Comparison of ENCODE assay signal across 1 cellular context in the genomic region with DNA sequence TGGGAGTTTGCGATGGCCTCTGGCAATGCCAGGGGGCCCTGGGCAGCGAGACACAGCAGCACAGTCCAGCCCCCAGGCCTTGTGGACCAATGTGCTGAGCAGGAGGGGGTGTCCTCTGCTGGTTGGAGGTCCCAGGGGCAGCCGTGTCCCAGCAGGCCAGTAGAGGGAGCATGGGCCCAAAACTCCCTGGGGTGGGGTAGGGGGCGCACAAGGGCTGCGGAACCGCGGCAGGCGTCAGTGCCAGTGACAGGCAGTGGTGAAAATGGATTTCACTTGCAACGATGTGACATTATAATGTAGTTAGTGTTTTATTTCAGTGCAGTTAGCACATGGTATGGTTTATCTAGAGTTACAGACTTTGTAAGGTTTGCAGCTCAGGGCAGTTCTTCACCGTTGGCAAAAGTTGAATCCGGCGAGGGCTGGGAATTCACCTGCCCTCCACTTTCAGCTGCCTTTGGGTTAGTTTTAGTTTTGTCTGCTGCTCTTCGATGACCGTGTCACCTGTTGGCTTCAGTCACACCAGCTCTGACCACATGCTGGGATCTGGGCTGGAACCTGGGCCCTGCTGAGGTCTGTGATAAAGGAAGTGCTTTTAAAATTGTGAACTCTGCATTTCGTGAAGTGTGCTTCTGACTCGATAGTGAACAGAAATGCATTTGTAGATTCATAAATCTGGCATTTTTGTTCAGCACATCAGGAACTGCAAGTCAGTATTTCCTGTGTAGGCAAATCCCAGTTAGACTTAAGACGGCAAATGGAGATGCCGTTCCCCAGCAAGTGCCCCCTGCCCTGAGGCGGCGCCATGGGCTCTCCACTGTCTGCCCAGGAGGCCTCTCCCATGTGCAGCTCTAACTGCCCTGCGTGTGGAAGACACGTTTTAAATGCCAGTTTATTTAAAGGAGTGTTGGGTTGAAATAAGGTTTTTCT.
A peak's percentile ranks its signal among the peaks of the same experiment; 100 is the strongest.
TF ChIP-seq lines count a peak whose summit lies in the region.

No MANE protein-coding gene starts in this region.

TF ChIP-seq in HepG2, 621 proteins besides CTCF, POLR2A, EP300 and RAD21 (continued from another document and continues in another):
- TF ChIP-seq, protein P1, sequence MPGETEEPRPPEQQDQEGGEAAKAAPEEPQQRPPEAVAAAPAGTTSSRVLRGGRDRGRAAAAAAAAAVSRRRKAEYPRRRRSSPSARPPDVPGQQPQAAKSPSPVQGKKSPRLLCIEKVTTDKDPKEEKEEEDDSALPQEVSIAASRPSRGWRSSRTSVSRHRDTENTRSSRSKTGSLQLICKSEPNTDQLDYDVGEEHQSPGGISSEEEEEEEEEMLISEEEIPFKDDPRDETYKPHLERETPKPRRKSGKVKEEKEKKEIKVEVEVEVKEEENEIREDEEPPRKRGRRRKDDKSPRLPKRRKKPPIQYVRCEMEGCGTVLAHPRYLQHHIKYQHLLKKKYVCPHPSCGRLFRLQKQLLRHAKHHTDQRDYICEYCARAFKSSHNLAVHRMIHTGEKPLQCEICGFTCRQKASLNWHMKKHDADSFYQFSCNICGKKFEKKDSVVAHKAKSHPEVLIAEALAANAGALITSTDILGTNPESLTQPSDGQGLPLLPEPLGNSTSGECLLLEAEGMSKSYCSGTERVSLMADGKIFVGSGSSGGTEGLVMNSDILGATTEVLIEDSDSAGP (CRISPR knock-in tag; IDR thresholded peaks at IDR 0.05; ENCODE audit: borderline replicate concordance): peak; percentile 79
- no peak for TF ChIP-seq SMARCC2 (IDR thresholded peaks at IDR 0.05)
- TF ChIP-seq TGIF2 (CRISPR knock-in tag; IDR thresholded peaks at IDR 0.05): peak; percentile 92
- TF ChIP-seq ZBTB38 (CRISPR knock-in tag; IDR thresholded peaks at IDR 0.05): peak; percentile 95
- TF ChIP-seq, protein P2, sequence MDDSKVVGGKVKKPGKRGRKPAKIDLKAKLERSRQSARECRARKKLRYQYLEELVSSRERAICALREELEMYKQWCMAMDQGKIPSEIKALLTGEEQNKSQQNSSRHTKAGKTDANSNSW (CRISPR knock-in tag; IDR thresholded peaks at IDR 0.05; ENCODE audit: borderline replicate concordance): 0 out of 2 replicates have a peak, but pooled peaks have one; percentile 30
- no peak; the same call in 1 of the 2 replicates for TF ChIP-seq ZNF337 (CRISPR knock-in tag; IDR thresholded peaks at IDR 0.05; ENCODE audit: borderline replicate concordance, low read depth)
- TF ChIP-seq FOXK2 (IDR thresholded peaks at IDR 0.05): no peak
- TF ChIP-seq, protein P3, sequence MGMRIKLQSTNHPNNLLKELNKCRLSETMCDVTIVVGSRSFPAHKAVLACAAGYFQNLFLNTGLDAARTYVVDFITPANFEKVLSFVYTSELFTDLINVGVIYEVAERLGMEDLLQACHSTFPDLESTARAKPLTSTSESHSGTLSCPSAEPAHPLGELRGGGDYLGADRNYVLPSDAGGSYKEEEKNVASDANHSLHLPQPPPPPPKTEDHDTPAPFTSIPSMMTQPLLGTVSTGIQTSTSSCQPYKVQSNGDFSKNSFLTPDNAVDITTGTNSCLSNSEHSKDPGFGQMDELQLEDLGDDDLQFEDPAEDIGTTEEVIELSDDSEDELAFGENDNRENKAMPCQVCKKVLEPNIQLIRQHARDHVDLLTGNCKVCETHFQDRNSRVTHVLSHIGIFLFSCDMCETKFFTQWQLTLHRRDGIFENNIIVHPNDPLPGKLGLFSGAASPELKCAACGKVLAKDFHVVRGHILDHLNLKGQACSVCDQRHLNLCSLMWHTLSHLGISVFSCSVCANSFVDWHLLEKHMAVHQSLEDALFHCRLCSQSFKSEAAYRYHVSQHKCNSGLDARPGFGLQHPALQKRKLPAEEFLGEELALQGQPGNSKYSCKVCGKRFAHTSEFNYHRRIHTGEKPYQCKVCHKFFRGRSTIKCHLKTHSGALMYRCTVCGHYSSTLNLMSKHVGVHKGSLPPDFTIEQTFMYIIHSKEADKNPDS (CRISPR knock-in tag; IDR thresholded peaks at IDR 0.05): no peak
- TF ChIP-seq MTA3 (CRISPR knock-in tag; IDR thresholded peaks at IDR 0.05): no peak
- TF ChIP-seq, protein P4, sequence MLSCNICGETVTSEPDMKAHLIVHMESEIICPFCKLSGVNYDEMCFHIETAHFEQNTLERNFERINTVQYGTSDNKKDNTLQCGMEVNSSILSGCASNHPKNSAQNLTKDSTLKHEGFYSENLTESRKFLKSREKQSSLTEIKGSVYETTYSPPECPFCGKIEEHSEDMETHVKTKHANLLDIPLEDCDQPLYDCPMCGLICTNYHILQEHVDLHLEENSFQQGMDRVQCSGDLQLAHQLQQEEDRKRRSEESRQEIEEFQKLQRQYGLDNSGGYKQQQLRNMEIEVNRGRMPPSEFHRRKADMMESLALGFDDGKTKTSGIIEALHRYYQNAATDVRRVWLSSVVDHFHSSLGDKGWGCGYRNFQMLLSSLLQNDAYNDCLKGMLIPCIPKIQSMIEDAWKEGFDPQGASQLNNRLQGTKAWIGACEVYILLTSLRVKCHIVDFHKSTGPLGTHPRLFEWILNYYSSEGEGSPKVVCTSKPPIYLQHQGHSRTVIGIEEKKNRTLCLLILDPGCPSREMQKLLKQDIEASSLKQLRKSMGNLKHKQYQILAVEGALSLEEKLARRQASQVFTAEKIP (CRISPR knock-in tag; IDR thresholded peaks at IDR 0.05; ENCODE audit: borderline replicate concordance): no peak
- peak; percentile 75; the same call in 1 of the 2 replicates for TF ChIP-seq ZNF253 (CRISPR knock-in tag; IDR thresholded peaks at IDR 0.05; ENCODE audit: borderline replicate concordance)
- TF ChIP-seq, protein P5, sequence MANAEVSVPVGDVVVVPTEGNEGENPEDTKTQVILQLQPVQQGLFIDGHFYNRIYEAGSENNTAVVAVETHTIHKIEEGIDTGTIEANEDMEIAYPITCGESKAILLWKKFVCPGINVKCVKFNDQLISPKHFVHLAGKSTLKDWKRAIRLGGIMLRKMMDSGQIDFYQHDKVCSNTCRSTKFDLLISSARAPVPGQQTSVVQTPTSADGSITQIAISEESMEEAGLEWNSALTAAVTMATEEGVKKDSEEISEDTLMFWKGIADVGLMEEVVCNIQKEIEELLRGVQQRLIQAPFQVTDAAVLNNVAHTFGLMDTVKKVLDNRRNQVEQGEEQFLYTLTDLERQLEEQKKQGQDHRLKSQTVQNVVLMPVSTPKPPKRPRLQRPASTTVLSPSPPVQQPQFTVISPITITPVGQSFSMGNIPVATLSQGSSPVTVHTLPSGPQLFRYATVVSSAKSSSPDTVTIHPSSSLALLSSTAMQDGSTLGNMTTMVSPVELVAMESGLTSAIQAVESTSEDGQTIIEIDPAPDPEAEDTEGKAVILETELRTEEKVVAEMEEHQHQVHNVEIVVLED (CRISPR knock-in tag; IDR thresholded peaks at IDR 0.05; ENCODE audit: borderline replicate concordance): no peak
- TF ChIP-seq SIX4 (CRISPR knock-in tag; IDR thresholded peaks at IDR 0.05): peak; percentile 14; the same call in 1 of the 2 replicates
- 0 out of 2 replicates have a peak, but pooled peaks have one; percentile 16 for TF ChIP-seq ZC3H13 (CRISPR knock-in tag; IDR thresholded peaks at IDR 0.05)
- peak; percentile 35; the same call in 1 of the 2 replicates for TF ChIP-seq HCFC1 (IDR thresholded peaks at IDR 0.05; ENCODE audit: low read depth, low read length)
- TF ChIP-seq, protein P6, sequence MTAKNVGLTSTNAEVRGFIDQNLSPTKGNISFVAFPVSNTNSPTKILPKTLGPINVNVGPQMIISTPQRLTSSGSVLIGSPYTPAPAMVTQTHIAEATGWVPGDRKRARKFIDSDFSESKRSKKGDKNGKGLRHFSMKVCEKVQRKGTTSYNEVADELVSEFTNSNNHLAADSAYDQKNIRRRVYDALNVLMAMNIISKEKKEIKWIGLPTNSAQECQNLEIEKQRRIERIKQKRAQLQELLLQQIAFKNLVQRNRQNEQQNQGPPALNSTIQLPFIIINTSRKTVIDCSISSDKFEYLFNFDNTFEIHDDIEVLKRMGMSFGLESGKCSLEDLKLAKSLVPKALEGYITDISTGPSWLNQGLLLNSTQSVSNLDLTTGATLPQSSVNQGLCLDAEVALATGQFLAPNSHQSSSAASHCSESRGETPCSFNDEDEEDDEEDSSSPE (CRISPR knock-in tag; IDR thresholded peaks at IDR 0.05): no peak
- no peak for TF ChIP-seq ZMYM2 (CRISPR knock-in tag; IDR thresholded peaks at IDR 0.05)
- TF ChIP-seq ZNF550 (CRISPR knock-in tag; IDR thresholded peaks at IDR 0.05; ENCODE audit: borderline replicate concordance): no peak; the same call in 1 of the 2 replicates
- peak; percentile 50; the same call in 1 of the 2 replicates for TF ChIP-seq ZNF451 (CRISPR knock-in tag; IDR thresholded peaks at IDR 0.05)
- 0 out of 2 replicates have a peak, but pooled peaks have one; percentile 28 for TF ChIP-seq ZBTB21 (CRISPR knock-in tag; IDR thresholded peaks at IDR 0.05)
- peak; percentile 69 for TF ChIP-seq SRSF1 (optimal IDR thresholded peaks at IDR 0.05; ENCODE audit: low read depth, low read length)
- TF ChIP-seq TAF15 (IDR thresholded peaks at IDR 0.05; ENCODE audit: low read depth, low read length, poor library complexity, severe bottlenecking): peak; percentile 94
- TF ChIP-seq, protein P7, sequence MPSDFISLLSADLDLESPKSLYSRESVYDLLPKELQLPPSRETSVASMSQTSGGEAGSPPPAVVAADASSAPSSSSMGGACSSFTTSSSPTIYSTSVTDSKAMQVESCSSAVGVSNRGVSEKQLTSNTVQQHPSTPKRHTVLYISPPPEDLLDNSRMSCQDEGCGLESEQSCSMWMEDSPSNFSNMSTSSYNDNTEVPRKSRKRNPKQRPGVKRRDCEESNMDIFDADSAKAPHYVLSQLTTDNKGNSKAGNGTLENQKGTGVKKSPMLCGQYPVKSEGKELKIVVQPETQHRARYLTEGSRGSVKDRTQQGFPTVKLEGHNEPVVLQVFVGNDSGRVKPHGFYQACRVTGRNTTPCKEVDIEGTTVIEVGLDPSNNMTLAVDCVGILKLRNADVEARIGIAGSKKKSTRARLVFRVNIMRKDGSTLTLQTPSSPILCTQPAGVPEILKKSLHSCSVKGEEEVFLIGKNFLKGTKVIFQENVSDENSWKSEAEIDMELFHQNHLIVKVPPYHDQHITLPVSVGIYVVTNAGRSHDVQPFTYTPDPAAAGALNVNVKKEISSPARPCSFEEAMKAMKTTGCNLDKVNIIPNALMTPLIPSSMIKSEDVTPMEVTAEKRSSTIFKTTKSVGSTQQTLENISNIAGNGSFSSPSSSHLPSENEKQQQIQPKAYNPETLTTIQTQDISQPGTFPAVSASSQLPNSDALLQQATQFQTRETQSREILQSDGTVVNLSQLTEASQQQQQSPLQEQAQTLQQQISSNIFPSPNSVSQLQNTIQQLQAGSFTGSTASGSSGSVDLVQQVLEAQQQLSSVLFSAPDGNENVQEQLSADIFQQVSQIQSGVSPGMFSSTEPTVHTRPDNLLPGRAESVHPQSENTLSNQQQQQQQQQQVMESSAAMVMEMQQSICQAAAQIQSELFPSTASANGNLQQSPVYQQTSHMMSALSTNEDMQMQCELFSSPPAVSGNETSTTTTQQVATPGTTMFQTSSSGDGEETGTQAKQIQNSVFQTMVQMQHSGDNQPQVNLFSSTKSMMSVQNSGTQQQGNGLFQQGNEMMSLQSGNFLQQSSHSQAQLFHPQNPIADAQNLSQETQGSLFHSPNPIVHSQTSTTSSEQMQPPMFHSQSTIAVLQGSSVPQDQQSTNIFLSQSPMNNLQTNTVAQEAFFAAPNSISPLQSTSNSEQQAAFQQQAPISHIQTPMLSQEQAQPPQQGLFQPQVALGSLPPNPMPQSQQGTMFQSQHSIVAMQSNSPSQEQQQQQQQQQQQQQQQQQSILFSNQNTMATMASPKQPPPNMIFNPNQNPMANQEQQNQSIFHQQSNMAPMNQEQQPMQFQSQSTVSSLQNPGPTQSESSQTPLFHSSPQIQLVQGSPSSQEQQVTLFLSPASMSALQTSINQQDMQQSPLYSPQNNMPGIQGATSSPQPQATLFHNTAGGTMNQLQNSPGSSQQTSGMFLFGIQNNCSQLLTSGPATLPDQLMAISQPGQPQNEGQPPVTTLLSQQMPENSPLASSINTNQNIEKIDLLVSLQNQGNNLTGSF (CRISPR knock-in tag; IDR thresholded peaks at IDR 0.05): no peak
- no peak for TF ChIP-seq ZNF260 (CRISPR knock-in tag; IDR thresholded peaks at IDR 0.05; ENCODE audit: borderline replicate concordance, low read depth)
- TF ChIP-seq, protein P8, sequence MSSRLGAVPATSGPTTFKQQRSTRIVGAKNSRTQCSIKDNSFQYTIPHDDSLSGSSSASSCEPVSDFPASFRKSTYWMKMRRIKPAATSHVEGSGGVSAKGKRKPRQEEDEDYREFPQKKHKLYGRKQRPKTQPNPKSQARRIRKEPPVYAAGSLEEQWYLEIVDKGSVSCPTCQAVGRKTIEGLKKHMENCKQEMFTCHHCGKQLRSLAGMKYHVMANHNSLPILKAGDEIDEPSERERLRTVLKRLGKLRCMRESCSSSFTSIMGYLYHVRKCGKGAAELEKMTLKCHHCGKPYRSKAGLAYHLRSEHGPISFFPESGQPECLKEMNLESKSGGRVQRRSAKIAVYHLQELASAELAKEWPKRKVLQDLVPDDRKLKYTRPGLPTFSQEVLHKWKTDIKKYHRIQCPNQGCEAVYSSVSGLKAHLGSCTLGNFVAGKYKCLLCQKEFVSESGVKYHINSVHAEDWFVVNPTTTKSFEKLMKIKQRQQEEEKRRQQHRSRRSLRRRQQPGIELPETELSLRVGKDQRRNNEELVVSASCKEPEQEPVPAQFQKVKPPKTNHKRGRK (CRISPR knock-in tag; IDR thresholded peaks at IDR 0.05): no peak
- TF ChIP-seq ELF3 (CRISPR knock-in tag; IDR thresholded peaks at IDR 0.05): peak; percentile 56
- TF ChIP-seq ZNF746 (CRISPR knock-in tag; IDR thresholded peaks at IDR 0.05): no peak
- peak; percentile 47; the same call in 1 of the 2 replicates for TF ChIP-seq ZSCAN25 (CRISPR knock-in tag; IDR thresholded peaks at IDR 0.05)
- TF ChIP-seq ZNF777 (CRISPR knock-in tag; IDR thresholded peaks at IDR 0.05): no peak
- TF ChIP-seq HNRNPLL (IDR thresholded peaks at IDR 0.05; ENCODE audit: low read depth, low read length, poor library complexity, severe bottlenecking): peak; percentile 75
- no peak for TF ChIP-seq ZNF776 (CRISPR knock-in tag; IDR thresholded peaks at IDR 0.05)
- TF ChIP-seq, protein P9, sequence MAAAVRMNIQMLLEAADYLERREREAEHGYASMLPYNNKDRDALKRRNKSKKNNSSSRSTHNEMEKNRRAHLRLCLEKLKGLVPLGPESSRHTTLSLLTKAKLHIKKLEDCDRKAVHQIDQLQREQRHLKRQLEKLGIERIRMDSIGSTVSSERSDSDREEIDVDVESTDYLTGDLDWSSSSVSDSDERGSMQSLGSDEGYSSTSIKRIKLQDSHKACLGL (CRISPR knock-in tag; IDR thresholded peaks at IDR 0.05): peak; percentile 37; the same call in 1 of the 2 replicates
- TF ChIP-seq SNAI1 (CRISPR knock-in tag; IDR thresholded peaks at IDR 0.05; ENCODE audit: borderline replicate concordance): no peak
- TF ChIP-seq ZNF883 (CRISPR knock-in tag; IDR thresholded peaks at IDR 0.05; ENCODE audit: not compliant biosample characterization): peak; percentile 72
- no peak for TF ChIP-seq ZNF446 (CRISPR knock-in tag; IDR thresholded peaks at IDR 0.05)
- TF ChIP-seq KLF13 (CRISPR knock-in tag; IDR thresholded peaks at IDR 0.05): no peak
- TF ChIP-seq, protein P10, sequence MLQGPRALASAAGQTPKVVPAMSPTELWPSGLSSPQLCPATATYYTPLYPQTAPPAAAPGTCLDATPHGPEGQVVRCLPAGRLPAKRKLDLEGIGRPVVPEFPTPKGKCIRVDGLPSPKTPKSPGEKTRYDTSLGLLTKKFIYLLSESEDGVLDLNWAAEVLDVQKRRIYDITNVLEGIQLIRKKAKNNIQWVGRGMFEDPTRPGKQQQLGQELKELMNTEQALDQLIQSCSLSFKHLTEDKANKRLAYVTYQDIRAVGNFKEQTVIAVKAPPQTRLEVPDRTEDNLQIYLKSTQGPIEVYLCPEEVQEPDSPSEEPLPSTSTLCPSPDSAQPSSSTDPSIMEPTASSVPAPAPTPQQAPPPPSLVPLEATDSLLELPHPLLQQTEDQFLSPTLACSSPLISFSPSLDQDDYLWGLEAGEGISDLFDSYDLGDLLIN (CRISPR knock-in tag; IDR thresholded peaks at IDR 0.05; ENCODE audit: borderline replicate concordance): 0 out of 2 replicates have a peak, but pooled peaks have one; percentile 26
- TF ChIP-seq STAT5B (CRISPR knock-in tag; IDR thresholded peaks at IDR 0.05): 0 out of 2 replicates have a peak, but pooled peaks have one; percentile 73
